Comparison of ENCODE assay signal across 25 cellular contexts in the genomic region with DNA sequence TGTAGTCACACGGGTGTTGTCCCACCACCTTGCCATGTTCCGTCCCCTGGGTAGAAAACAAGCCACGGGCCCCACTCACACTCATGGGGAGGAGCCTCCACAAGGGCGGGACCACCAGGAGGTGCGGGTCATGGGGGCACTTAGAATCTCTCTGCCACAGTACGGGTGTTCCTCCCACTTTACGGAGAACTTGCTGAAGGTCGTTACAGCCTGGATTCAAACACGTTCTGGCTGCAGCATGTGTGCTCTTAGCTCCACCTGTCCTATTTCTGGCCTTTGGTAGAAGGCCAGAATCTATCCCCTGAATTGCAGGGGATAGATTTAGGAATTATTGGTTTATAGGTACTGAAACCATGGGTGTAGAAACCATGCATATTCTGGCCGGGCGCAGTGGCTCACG.
"Had no signal": no experiment of that assay in that cellular context is flagged by ENCODE, and none has a peak within 500 bp of the region (broad histone marks: within the 10 kb centered on the region; RNA-seq: fewer than 3 reads in every experiment).

No MANE protein-coding gene starts in this region.

- ATAC-seq: activated T-helper 17 cell treated with anti-CD3 and anti-CD28 coated beads, Interleukin-2, amount 50 U/mL, for 72 hours; PC-3 had no signal

- DNase-seq: activated CD4-positive, alpha-beta memory T cell treated with anti-CD3 and anti-CD28 coated beads, Interleukin-2, amount 10 ng/mL, durations not matched to agents 7 days and 5 days; activated CD4-positive, alpha-beta T cell treated with anti-CD3 and anti-CD28 coated beads, Interleukin-2, amount 50 U/mL, for 1 hour; activated CD4-positive, CD25-positive, alpha-beta regulatory T cell; activated gamma-delta T cell treated with Interleukin-2 at 50 U/mL for 16 hours; activated naive CD4-positive, alpha-beta T cell treated with anti-CD3 and anti-CD28 coated beads, Interleukin-2, amount 10 ng/mL, durations not matched to agents 7 days and 5 days; activated naive CD8-positive, alpha-beta T cell treated with anti-CD3 and anti-CD28 coated beads for 36 hours; activated T-cell treated with anti-CD3 and anti-CD28 coated beads for 4 hours; activated T-cell treated with anti-CD3 and anti-CD28 coated beads, Interleukin-2, amount 50 U/mL, for 48 hours; adrenal gland; anterior cingulate cortex; central memory CD4-positive, alpha-beta T cell; MM.1S; NCI-H1105 treated with DMSO at 0.1 percent for 48 hours; NCI-H1436 treated with DMSO at 0.1 percent for 48 hours; NCI-H187; NCI-H2081; NCI-H446; NCI-H524; PC-3; SJCRH30; SK-N-SH; T-helper 1 cell had no signal

- H3K4me1 ChIP-seq: adrenal gland, breast epithelium, SJCRH30 had no signal

- H3K4me2 ChIP-seq: SK-N-SH had no signal

- H3K27ac ChIP-seq: adrenal gland, breast epithelium, SJCRH30, VCaP had no signal

- H3K9ac ChIP-seq: SK-N-SH had no signal

- H3K4me3 ChIP-seq: adrenal gland, breast epithelium, SJCRH30 had no signal

- H3K27me3 ChIP-seq: adrenal gland, breast epithelium, SJCRH30 had no signal

- H3K9me3 ChIP-seq: adrenal gland, breast epithelium, SJCRH30, SK-N-SH had no signal

- H3K36me3 ChIP-seq: breast epithelium had no signal
